ENCODE assay signal across 20 cellular contexts in the genomic region with DNA sequence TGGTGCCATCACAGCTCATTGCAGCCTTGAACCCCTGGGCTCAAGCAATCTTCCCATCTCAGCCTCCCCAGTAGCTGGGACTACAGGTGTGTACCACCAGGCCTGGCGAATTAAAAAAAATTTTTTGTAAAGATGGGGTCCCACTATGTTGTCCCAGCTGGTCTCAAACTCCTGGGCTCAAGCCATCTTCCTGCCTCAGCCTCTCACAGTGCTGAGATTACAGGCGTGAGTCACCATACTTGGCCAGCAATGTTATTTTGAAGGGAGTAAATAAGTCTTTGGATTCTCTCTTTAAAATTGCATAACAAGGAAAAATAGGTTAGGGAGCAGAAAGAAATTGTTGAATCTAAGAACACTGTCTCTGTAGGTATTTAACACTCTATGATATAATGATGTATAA.
DNase-seq lines count a peak whose midpoint lies in the region; ATAC-seq and TF ChIP-seq lines count a peak whose summit lies in the region.
"Had no signal": no experiment of that assay in that cellular context is flagged by ENCODE, and none has a peak within 500 bp of the region (broad histone marks: within the 10 kb centered on the region; RNA-seq: fewer than 3 reads in every experiment).

No MANE protein-coding gene starts in this region.

- DNase-seq in EH (ENCODE audit: low read depth) (peak; percentile 58), PC-3 (peak; percentile 65), fibroblast of mammary gland (ENCODE audit: low read depth) (peak; percentile 82), sciatic nerve (ENCODE audit: low spot score) (no peak), middle frontal gyrus (ENCODE audit: extremely low spot score, low spot score) (no peak), NCI-H524 (lab: John Stamatoyannopoulos, UW) (no peak)
- no peak for DNase-seq in activated CD8-positive, alpha-beta memory T cell treated with anti-CD3 and anti-CD28 coated beads, Interleukin-2, amount 50 U/mL, for 4 hours
- DNase-seq: activated CD4-positive, alpha-beta T cell treated with anti-CD3 and anti-CD28 coated beads, Interleukin-2, amount 10 ng/mL, durations not matched to agents 24 days and 14 days; activated T-cell treated with anti-CD3 and anti-CD28 coated beads, Interleukin-2, amount 50 U/mL, for 72 hours; AML-193; Calu3; colonic mucosa; NCI-H187; NCI-H510A treated with DMSO at 0.1 percent for 48 hours; stimulated activated CD4-positive, alpha-beta T cell treated with anti-CD3 and anti-CD28 coated beads, Interleukin-15, amount 100 ng/mL, for 24 hours; stomach; T-helper 9 cell had no signal

- no peak overlapping the region for H2AFZ ChIP-seq in PC-3 (ENCODE audit: low read length)

- H4K20me1 ChIP-seq in PC-3 (ENCODE audit: low read length) = no peaks in the 10 kb centered on the region

- no TSS peak for BruUV-seq in PC-3 (replicated peaks; lab: Mats Ljungman, UMichigan)

- TF ChIP-seq CTCF in PC-3 (conservative IDR thresholded peaks at IDR 0.05; ENCODE audit: low read depth, low read length) (no peak), fibroblast of mammary gland (conservative IDR thresholded peaks at IDR 0.05; ENCODE audit: control insufficient read depth, insufficient read depth, low read depth, low read length) (no peak)

- no peaks in the 10 kb centered on the region for H3F3A ChIP-seq in PC-3 (ENCODE audit: low read length, unreplicated experiment)

- no peak overlapping the region for H3K4me2 ChIP-seq in PC-3 (ENCODE audit: low read length)

- ATAC-seq in PC-3 (peak; percentile 74), sciatic nerve (peak; percentile 76), HG02973 (IDR thresholded peaks at IDR 0.05; ENCODE audit: unreplicated experiment) (no peak)
- ATAC-seq: activated T-cell treated with anti-CD3 and anti-CD28 coated beads, Interleukin-2, amount 50 U/mL, for 72 hours; left lobe of liver had no signal

- POLR2A ChIA-PET in PC-3 (lab: Charles Lee; ENCODE audit: unreplicated experiment) = no interaction called here

- no peaks in the 10 kb centered on the region for H3K36me3 ChIP-seq in PC-3 (ENCODE audit: low read depth, low read length)
- H3K36me3 ChIP-seq: colonic mucosa had no signal

- H3K9me2 ChIP-seq in PC-3 (replicated peaks; ENCODE audit: low read length) = no peaks in the 10 kb centered on the region

- H3K79me2 ChIP-seq in PC-3 (ENCODE audit: low read length) = no peaks in the 10 kb centered on the region

- no peak overlapping the region for H3K9ac ChIP-seq in PC-3 (ENCODE audit: low read length)

- intact Hi-C loops in PC-3 (cut with micrococcal nuclease) (no loop called here), sciatic nerve (cut with DNase I) (no loop called here)

- no peak overlapping the region for H3K4me3 ChIP-seq in PC-3 (ENCODE audit: low read length)
- no peak overlapping the region for H3K4me3 ChIP-seq in fibroblast of mammary gland (ENCODE audit: control insufficient read depth, low read depth, low read length)
- H3K4me3 ChIP-seq: colonic mucosa, stomach had no signal

- no peaks in the 10 kb centered on the region for H3K27me3 ChIP-seq in PC-3 (ENCODE audit: low read length)
- H3K27me3 ChIP-seq: colonic mucosa, stomach had no signal

- no peaks in the 10 kb centered on the region for H3K9me3 ChIP-seq in PC-3 (ENCODE audit: low read length)
- H3K9me3 ChIP-seq: colonic mucosa, stomach had no signal

- no peaks in the 10 kb centered on the region for H3K4me1 ChIP-seq in PC-3 (ENCODE audit: insufficient read depth, low read length)
- H3K4me1 ChIP-seq: colonic mucosa, stomach had no signal

- CTCF ChIA-PET in PC-3 (lab: Charles Lee) = no interaction called here

- H3K27ac ChIP-seq in PC-3 (ENCODE audit: low read length) = no peak overlapping the region
- H3K27ac ChIP-seq: colonic mucosa, epithelial cell of prostate, stomach had no signal

Comparison
In these comparisons a context has a peak if more than half of its experiments do, and no peak if none do; other contexts are left out.
1. DNase-seq: peak in EH (single experiment), PC-3 (single experiment) and fibroblast of mammary gland (single experiment); none in sciatic nerve (single experiment), middle frontal gyrus (single experiment), NCI-H524 (0 of 2) and activated CD8-positive, alpha-beta memory T cell treated with anti-CD3 and anti-CD28 coated beads, Interleukin-2, amount 50 U/mL, for 4 hours (single experiment).